ENCODE assay signal across 31 cellular contexts in genomic region chr7:154680894-154681659, GRCh38.
"Had no signal": no experiment of that assay in that cellular context is flagged by ENCODE, and none has a peak within 500 bp of the region (broad histone marks: within the 10 kb centered on the region; RNA-seq: fewer than 3 reads in every experiment).

No MANE protein-coding gene starts in this region.

- H3K27ac ChIP-seq: esophagus squamous epithelium, heart right ventricle, neutrophil, pancreas, tibial artery had no signal

- H3K4me2 ChIP-seq: smooth muscle cell had no signal

- H3K27me3 Mint-ChIP-seq: effector memory CD8-positive, alpha-beta T cell; memory B cell; naive B cell; natural killer cell treated with Interleukin-12 subunit alpha and Interleukin-12 subunit beta and Interleukin-15 and Interleukin-18, amount 100 ng/mL, for 72 hours; type B pancreatic cell had no signal

- H3K4me3 Mint-ChIP-seq: effector memory CD8-positive, alpha-beta T cell; immature natural killer cell; memory B cell; mesothelial cell of epicardium; naive B cell; natural killer cell treated with Interleukin-12 subunit alpha and Interleukin-12 subunit beta and Interleukin-15 and Interleukin-18, amount 100 ng/mL, for 72 hours; neural crest cell; stimulated activated naive CD8-positive, alpha-beta T cell treated with anti-CD3 and anti-CD28 coated beads, Interleukin-15, amount 100 ng/mL, for 72 hours; type B pancreatic cell had no signal

- H3K9me3 ChIP-seq: mucosa of descending colon, neutrophil, pancreas had no signal

- ATAC-seq: effector memory CD8-positive, alpha-beta T cell; heart right ventricle; left lobe of liver; mucosa of descending colon; natural killer cell treated with Interleukin-12 subunit alpha and Interleukin-12 subunit beta and Interleukin-15 and Interleukin-18, amount 100 ng/mL, for 72 hours; pancreas; sciatic nerve; stimulated activated naive CD8-positive, alpha-beta T cell treated with anti-CD3 and anti-CD28 coated beads, Interleukin-15, amount 100 ng/mL, for 72 hours had no signal

- H3K27ac Mint-ChIP-seq: effector memory CD8-positive, alpha-beta T cell; immature natural killer cell; memory B cell; mesothelial cell of epicardium; naive B cell; natural killer cell treated with Interleukin-12 subunit alpha and Interleukin-12 subunit beta and Interleukin-15 and Interleukin-18, amount 100 ng/mL, for 72 hours; stimulated activated naive CD8-positive, alpha-beta T cell treated with anti-CD3 and anti-CD28 coated beads, Interleukin-15, amount 100 ng/mL, for 72 hours; type B pancreatic cell had no signal

- H3K4me1 ChIP-seq: esophagus squamous epithelium, heart right ventricle, pancreas, tibial artery had no signal

- H3K4me1 Mint-ChIP-seq: immature natural killer cell; memory B cell; mesothelial cell of epicardium; naive B cell; neural crest cell; stimulated activated naive CD8-positive, alpha-beta T cell treated with anti-CD3 and anti-CD28 coated beads, Interleukin-15, amount 100 ng/mL, for 72 hours had no signal

- DNase-seq: cortex of kidney; effector memory CD8-positive, alpha-beta T cell; erythroblast; esophagus squamous epithelium; foreskin melanocyte; glutamatergic neuron; heart right ventricle; hippocampal formation; immature natural killer cell; islet precursor cell; kidney glomerular epithelial cell; mucosa of descending colon; naive B cell; pancreas; stimulated activated CD4-positive, alpha-beta T cell treated with anti-CD3 and anti-CD28 coated beads, Interleukin-12 subunit alpha, Interleukin-12 subunit beta, amount 100 ng/mL, for 4 hours; stimulated activated CD4-positive, alpha-beta T cell treated with anti-CD3 and anti-CD28 coated beads, Interleukin-1b, Interleukin-23, amount 100 ng/mL, for 48 hours; stimulated activated CD4-positive, alpha-beta T cell treated with anti-CD3 and anti-CD28 coated beads, Interleukin-4, amount 100 ng/mL, for 1 hour; stimulated activated CD8-positive, alpha-beta memory T cell treated with anti-CD3 and anti-CD28 coated beads, Interleukin-4, amount 100 ng/mL, for 48 hours; stimulated activated naive CD4-positive, alpha-beta T cell; stimulated activated naive CD8-positive, alpha-beta T cell treated with anti-CD3 and anti-CD28 coated beads, Interleukin-15, amount 100 ng/mL, for 72 hours; tibial artery had no signal

- H3K36me3 Mint-ChIP-seq: immature natural killer cell; memory B cell; mesothelial cell of epicardium; naive B cell; natural killer cell treated with Interleukin-12 subunit alpha and Interleukin-12 subunit beta and Interleukin-15 and Interleukin-18, amount 100 ng/mL, for 72 hours; type B pancreatic cell had no signal

- H3K9me3 Mint-ChIP-seq: neural crest cell, type B pancreatic cell had no signal

- H3K27me3 ChIP-seq: esophagus squamous epithelium, neutrophil, pancreas, tibial artery had no signal

- H3K36me3 ChIP-seq: esophagus squamous epithelium, heart right ventricle, neutrophil, pancreas, tibial artery had no signal

- H3K4me3 ChIP-seq: esophagus squamous epithelium, heart right ventricle, lung, mucosa of descending colon, pancreas, smooth muscle cell, tibial artery had no signal
